ENCODE assay signal across 8 cellular contexts in genomic region chr6:142802124-142802523, GRCh38.
A peak's percentile ranks its signal among the peaks of the same experiment; 100 is the strongest.
DNase-seq lines count a peak whose midpoint lies in the region; ATAC-seq and TF ChIP-seq lines count a peak whose summit lies in the region.

No MANE protein-coding gene starts in this region.

- no peak overlapping the region for H3K27ac ChIP-seq in HEK293 (ENCODE audit: extremely low read depth, low read depth, low read length)
- H3K27ac ChIP-seq in thyroid gland = no peak overlapping the region

- DNase-seq in AG09309 (ENCODE audit: low read depth) (peak; percentile 94), hepatic stellate cell (ENCODE audit: low spot score) (peak; percentile 70), thyroid gland (peak; percentile 11 to 25), putamen (ENCODE audit: low spot score) (no peak)
- peak; percentile 68 for DNase-seq in activated CD8-positive, alpha-beta T cell treated with anti-CD3 and anti-CD28 coated beads for 36 hours
- DNase-seq in activated CD4-positive, CD25-positive, alpha-beta regulatory T cell (lab: John Stamatoyannopoulos, UW) = no peak

- H3K27ac Mint-ChIP-seq in activated CD8-positive, alpha-beta T cell treated with anti-CD3 and anti-CD28 coated beads for 36 hours = peak overlapping the region; percentile 93

- H3K4me1 ChIP-seq in HEK293 (ENCODE audit: control insufficient read depth, insufficient read depth, low read length) (no peaks in the 10 kb centered on the region), thyroid gland (peaks cover 9 to 10% of the 10 kb centered on the region in 2 donors)

- POLR2A ChIA-PET in HEK293 (lab: Yijun Ruan, JAX) = no interaction called here
- POLR2A ChIA-PET in activated CD8-positive, alpha-beta T cell treated with anti-CD3 and anti-CD28 coated beads for 36 hours (lab: Charles Lee) = interaction anchor here (0.7 to 1.2 kb wide), 3 partner anchors 18 to 124 kb away, joined by 3 to 4 read pairs (median 3); no protein-coding TSS in a partner anchor

- 55 to 66% methylated on average over 1 of the region's 1 CpG for WGBS in thyroid gland, 2 donors

- H3K27me3 ChIP-seq in thyroid gland = no peaks in the 10 kb centered on the region

- no peaks in the 10 kb centered on the region for H3K27me3 Mint-ChIP-seq in activated CD8-positive, alpha-beta T cell treated with anti-CD3 and anti-CD28 coated beads for 36 hours

- ATAC-seq in activated CD8-positive, alpha-beta T cell treated with anti-CD3 and anti-CD28 coated beads for 36 hours = peak; percentile 91
- no peak for ATAC-seq in GM19328 (IDR thresholded peaks at IDR 0.05; ENCODE audit: unreplicated experiment)

- CTCF ChIA-PET in HEK293 (lab: Yijun Ruan, JAX) = interaction anchor here (0.6 to 0.7 kb wide), 2 partner anchors 13 to 593 kb away, joined by 3 to 4 read pairs; no protein-coding TSS in a partner anchor
- CTCF ChIA-PET in activated CD8-positive, alpha-beta T cell treated with anti-CD3 and anti-CD28 coated beads for 36 hours (lab: Charles Lee) = interaction anchor here (1.5 kb wide), 1 partner anchor 14 kb away, joined by 6 read pairs; no protein-coding TSS in a partner anchor

- no peak for TF ChIP-seq CTCF in AG09309 (IDR thresholded peaks at IDR 0.05; ENCODE audit: control insufficient read depth, insufficient read depth, low read depth, low read length, missing control alignments)
- no peak for TF ChIP-seq CTCF in HEK293 (tag by site-specific recombination; IDR thresholded peaks at IDR 0.05)
- no peak for TF ChIP-seq CTCF in activated CD8-positive, alpha-beta T cell treated with anti-CD3 and anti-CD28 coated beads for 36 hours (IDR thresholded peaks at IDR 0.05)
- no peak for TF ChIP-seq CTCF in thyroid gland (IDR thresholded peaks at IDR 0.05)

- H3K9me3 Mint-ChIP-seq in activated CD8-positive, alpha-beta T cell treated with anti-CD3 and anti-CD28 coated beads for 36 hours = peaks cover 2% of the 10 kb centered on the region

- TF ChIP-seq POLR2A in thyroid gland (IDR thresholded peaks at IDR 0.05) = no peak

- H3K9me3 ChIP-seq in HEK293 (ENCODE audit: control insufficient read depth, insufficient read depth, low read depth, low read length) = no peaks in the 10 kb centered on the region
- H3K9me3 ChIP-seq in thyroid gland = no peaks in the 10 kb centered on the region

- peaks cover 92% of the 10 kb centered on the region for H3K4me1 Mint-ChIP-seq in activated CD8-positive, alpha-beta T cell treated with anti-CD3 and anti-CD28 coated beads for 36 hours (ENCODE audit: low read depth)

- intact Hi-C loops in activated CD8-positive, alpha-beta T cell treated with anti-CD3 and anti-CD28 coated beads for 36 hours (cut with micrococcal nuclease) = no loop called here
- intact Hi-C loops in thyroid gland (cut with DNase I) = no loop called here

- peak overlapping the region; percentile 20 for H3K4me3 Mint-ChIP-seq in activated CD8-positive, alpha-beta T cell treated with anti-CD3 and anti-CD28 coated beads for 36 hours

- no peak overlapping the region for H3K4me3 ChIP-seq in AG09309 (ENCODE audit: control insufficient read depth, low read depth, low read length)
- no peak overlapping the region for H3K4me3 ChIP-seq in HEK293 (ENCODE audit: low read depth, low read length)
- no peak overlapping the region for H3K4me3 ChIP-seq in thyroid gland (replicated peaks in 1 of 3)

- H3K36me3 ChIP-seq in HEK293 (ENCODE audit: control insufficient read depth in 2 of 2, insufficient read depth in 1 of 2, low read length in 2 of 2) (no peaks in the 10 kb centered on the region), thyroid gland (no peaks in the 10 kb centered on the region)

- H3K36me3 Mint-ChIP-seq in activated CD8-positive, alpha-beta T cell treated with anti-CD3 and anti-CD28 coated beads for 36 hours (ENCODE audit: low read depth) = peaks cover 37% of the 10 kb centered on the region

TF ChIP-seq in HEK293, 187 proteins besides CTCF, POLR2A, EP300 and RAD21:
- TF ChIP-seq ZNF10 (tag by site-specific recombination; IDR thresholded peaks at IDR 0.05) (no peak), PRDM1 (tag by site-specific recombination; IDR thresholded peaks at IDR 0.05) (0 out of 2 replicates have a peak, but pooled peaks have one; percentile 21), ZNF366 (tag by site-specific recombination; conservative IDR thresholded peaks at IDR 0.05) (no peak), ZNF398 (tag by site-specific recombination; IDR thresholded peaks at IDR 0.05) (peak; percentile 60; the same call in 1 of the 2 replicates), ZNF677 (tag by site-specific recombination; IDR thresholded peaks at IDR 0.05) (0 out of 2 replicates have a peak, but pooled peaks have one; percentile 9), ZNF792 (tag by site-specific recombination; IDR thresholded peaks at IDR 0.05) (no peak), ZNF600 (tag by site-specific recombination; IDR thresholded peaks at IDR 0.05) (no peak), EGR2 (tag by site-specific recombination; IDR thresholded peaks at IDR 0.05; ENCODE audit: low read depth) (no peak)
- TF ChIP-seq, protein P1, sequence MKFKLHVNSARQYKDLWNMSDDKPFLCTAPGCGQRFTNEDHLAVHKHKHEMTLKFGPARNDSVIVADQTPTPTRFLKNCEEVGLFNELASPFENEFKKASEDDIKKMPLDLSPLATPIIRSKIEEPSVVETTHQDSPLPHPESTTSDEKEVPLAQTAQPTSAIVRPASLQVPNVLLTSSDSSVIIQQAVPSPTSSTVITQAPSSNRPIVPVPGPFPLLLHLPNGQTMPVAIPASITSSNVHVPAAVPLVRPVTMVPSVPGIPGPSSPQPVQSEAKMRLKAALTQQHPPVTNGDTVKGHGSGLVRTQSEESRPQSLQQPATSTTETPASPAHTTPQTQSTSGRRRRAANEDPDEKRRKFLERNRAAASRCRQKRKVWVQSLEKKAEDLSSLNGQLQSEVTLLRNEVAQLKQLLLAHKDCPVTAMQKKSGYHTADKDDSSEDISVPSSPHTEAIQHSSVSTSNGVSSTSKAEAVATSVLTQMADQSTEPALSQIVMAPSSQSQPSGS (tag by site-specific recombination; IDR thresholded peaks at IDR 0.05; ENCODE audit: low read depth) = no peak

Comparison
In these comparisons a context has a peak if more than half of its experiments do, and no peak if none do; other contexts are left out.
1. DNase-seq: peak in AG09309 (single experiment), activated CD8-positive, alpha-beta T cell treated with anti-CD3 and anti-CD28 coated beads for 36 hours (single experiment), hepatic stellate cell (single experiment) and thyroid gland (2 of 2); none in activated CD4-positive, CD25-positive, alpha-beta regulatory T cell (0 of 4) and putamen (single experiment).